2 cellular contexts compared by ENCODE assay signal in genomic region chr19:10219678-10220077, GRCh38.
TF ChIP-seq lines count a peak whose summit lies in the region.

No MANE protein-coding gene starts in this region.

TF ChIP-seq in GM12891, 5 proteins besides CTCF, POLR2A, EP300 and RAD21:
- TF ChIP-seq POU2F2 (IDR thresholded peaks at IDR 0.05; ENCODE audit: low read depth, low read length) = peak; percentile 56; the same call in 1 of the 2 replicates
- no peak for TF ChIP-seq POLR2AphosphoS5 (IDR thresholded peaks at IDR 0.05; ENCODE audit: low read depth, low read length)

TF ChIP-seq in HepG2, 621 proteins besides CTCF, POLR2A, EP300 and RAD21 (continues in another document):
- TF ChIP-seq CREB3 (CRISPR knock-in tag; IDR thresholded peaks at IDR 0.05) (no peak), ZMYM2 (CRISPR knock-in tag; IDR thresholded peaks at IDR 0.05) (peak; percentile 48; the same call in 1 of the 2 replicates), SALL1 (CRISPR knock-in tag; IDR thresholded peaks at IDR 0.05) (peak; percentile 29; the same call in 1 of the 2 replicates), SIX1 (CRISPR knock-in tag; IDR thresholded peaks at IDR 0.05; ENCODE audit: borderline replicate concordance) (peak; percentile 63; the same call in 1 of the 2 replicates), ZNF281 (CRISPR knock-in tag; IDR thresholded peaks at IDR 0.05; ENCODE audit: borderline replicate concordance) (peak; percentile 71), ZNF574 (CRISPR knock-in tag; IDR thresholded peaks at IDR 0.05) (0 out of 2 replicates have a peak, but pooled peaks have one; percentile 15), KLF12 (CRISPR knock-in tag; IDR thresholded peaks at IDR 0.05; ENCODE audit: borderline replicate concordance) (no peak), RELA (CRISPR knock-in tag; IDR thresholded peaks at IDR 0.05) (peak; percentile 95; the same call in 1 of the 2 replicates), SMC3 (IDR thresholded peaks at IDR 0.05; ENCODE audit: low read length) (peak; percentile 9; the same call in 1 of the 2 replicates), HNF4G (IDR thresholded peaks at IDR 0.05; ENCODE audit: borderline replicate concordance, low read depth, low read length) (peak; percentile 12; the same call in 1 of the 2 replicates), HNF4G (CRISPR knock-in tag; IDR thresholded peaks at IDR 0.05; ENCODE audit: borderline replicate concordance, low read depth) (no peak), ZMYM3 (CRISPR knock-in tag; IDR thresholded peaks at IDR 0.05) (0 out of 2 replicates have a peak, but pooled peaks have one; percentile 36), PAXIP1 (CRISPR knock-in tag; conservative IDR thresholded peaks at IDR 0.05) (peak; percentile 60), RARG (CRISPR knock-in tag; IDR thresholded peaks at IDR 0.05; ENCODE audit: low read depth) (no peak), ZNF589 (CRISPR knock-in tag; conservative IDR thresholded peaks at IDR 0.05) (no peak), STAG1 (CRISPR knock-in tag; IDR thresholded peaks at IDR 0.05) (0 out of 2 replicates have a peak, but pooled peaks have one; percentile 20), ZFX (CRISPR knock-in tag; IDR thresholded peaks at IDR 0.05; ENCODE audit: low read depth) (peak; percentile 37; the same call in 1 of the 2 replicates)
- TF ChIP-seq, protein P1, sequence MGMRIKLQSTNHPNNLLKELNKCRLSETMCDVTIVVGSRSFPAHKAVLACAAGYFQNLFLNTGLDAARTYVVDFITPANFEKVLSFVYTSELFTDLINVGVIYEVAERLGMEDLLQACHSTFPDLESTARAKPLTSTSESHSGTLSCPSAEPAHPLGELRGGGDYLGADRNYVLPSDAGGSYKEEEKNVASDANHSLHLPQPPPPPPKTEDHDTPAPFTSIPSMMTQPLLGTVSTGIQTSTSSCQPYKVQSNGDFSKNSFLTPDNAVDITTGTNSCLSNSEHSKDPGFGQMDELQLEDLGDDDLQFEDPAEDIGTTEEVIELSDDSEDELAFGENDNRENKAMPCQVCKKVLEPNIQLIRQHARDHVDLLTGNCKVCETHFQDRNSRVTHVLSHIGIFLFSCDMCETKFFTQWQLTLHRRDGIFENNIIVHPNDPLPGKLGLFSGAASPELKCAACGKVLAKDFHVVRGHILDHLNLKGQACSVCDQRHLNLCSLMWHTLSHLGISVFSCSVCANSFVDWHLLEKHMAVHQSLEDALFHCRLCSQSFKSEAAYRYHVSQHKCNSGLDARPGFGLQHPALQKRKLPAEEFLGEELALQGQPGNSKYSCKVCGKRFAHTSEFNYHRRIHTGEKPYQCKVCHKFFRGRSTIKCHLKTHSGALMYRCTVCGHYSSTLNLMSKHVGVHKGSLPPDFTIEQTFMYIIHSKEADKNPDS (CRISPR knock-in tag; IDR thresholded peaks at IDR 0.05) = 0 out of 2 replicates have a peak, but pooled peaks have one; percentile 37
- TF ChIP-seq, protein P2, sequence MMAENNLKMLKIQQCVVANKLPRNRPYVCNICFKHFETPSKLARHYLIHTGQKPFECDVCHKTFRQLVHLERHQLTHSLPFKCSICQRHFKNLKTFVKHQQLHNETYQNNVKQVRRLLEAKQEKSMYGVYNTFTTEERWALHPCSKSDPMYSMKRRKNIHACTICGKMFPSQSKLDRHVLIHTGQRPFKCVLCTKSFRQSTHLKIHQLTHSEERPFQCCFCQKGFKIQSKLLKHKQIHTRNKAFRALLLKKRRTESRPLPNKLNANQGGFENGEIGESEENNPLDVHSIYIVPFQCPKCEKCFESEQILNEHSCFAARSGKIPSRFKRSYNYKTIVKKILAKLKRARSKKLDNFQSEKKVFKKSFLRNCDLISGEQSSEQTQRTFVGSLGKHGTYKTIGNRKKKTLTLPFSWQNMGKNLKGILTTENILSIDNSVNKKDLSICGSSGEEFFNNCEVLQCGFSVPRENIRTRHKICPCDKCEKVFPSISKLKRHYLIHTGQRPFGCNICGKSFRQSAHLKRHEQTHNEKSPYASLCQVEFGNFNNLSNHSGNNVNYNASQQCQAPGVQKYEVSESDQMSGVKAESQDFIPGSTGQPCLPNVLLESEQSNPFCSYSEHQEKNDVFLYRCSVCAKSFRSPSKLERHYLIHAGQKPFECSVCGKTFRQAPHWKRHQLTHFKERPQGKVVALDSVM (CRISPR knock-in tag; IDR thresholded peaks at IDR 0.05) = 0 out of 2 replicates have a peak, but pooled peaks have one; percentile 35
- TF ChIP-seq, protein P3, sequence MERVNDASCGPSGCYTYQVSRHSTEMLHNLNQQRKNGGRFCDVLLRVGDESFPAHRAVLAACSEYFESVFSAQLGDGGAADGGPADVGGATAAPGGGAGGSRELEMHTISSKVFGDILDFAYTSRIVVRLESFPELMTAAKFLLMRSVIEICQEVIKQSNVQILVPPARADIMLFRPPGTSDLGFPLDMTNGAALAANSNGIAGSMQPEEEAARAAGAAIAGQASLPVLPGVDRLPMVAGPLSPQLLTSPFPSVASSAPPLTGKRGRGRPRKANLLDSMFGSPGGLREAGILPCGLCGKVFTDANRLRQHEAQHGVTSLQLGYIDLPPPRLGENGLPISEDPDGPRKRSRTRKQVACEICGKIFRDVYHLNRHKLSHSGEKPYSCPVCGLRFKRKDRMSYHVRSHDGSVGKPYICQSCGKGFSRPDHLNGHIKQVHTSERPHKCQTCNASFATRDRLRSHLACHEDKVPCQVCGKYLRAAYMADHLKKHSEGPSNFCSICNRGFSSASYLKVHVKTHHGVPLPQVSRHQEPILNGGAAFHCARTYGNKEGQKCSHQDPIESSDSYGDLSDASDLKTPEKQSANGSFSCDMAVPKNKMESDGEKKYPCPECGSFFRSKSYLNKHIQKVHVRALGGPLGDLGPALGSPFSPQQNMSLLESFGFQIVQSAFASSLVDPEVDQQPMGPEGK (CRISPR knock-in tag; IDR thresholded peaks at IDR 0.05) = peak; percentile 32; the same call in 1 of the 2 replicates
- TF ChIP-seq, protein P4, sequence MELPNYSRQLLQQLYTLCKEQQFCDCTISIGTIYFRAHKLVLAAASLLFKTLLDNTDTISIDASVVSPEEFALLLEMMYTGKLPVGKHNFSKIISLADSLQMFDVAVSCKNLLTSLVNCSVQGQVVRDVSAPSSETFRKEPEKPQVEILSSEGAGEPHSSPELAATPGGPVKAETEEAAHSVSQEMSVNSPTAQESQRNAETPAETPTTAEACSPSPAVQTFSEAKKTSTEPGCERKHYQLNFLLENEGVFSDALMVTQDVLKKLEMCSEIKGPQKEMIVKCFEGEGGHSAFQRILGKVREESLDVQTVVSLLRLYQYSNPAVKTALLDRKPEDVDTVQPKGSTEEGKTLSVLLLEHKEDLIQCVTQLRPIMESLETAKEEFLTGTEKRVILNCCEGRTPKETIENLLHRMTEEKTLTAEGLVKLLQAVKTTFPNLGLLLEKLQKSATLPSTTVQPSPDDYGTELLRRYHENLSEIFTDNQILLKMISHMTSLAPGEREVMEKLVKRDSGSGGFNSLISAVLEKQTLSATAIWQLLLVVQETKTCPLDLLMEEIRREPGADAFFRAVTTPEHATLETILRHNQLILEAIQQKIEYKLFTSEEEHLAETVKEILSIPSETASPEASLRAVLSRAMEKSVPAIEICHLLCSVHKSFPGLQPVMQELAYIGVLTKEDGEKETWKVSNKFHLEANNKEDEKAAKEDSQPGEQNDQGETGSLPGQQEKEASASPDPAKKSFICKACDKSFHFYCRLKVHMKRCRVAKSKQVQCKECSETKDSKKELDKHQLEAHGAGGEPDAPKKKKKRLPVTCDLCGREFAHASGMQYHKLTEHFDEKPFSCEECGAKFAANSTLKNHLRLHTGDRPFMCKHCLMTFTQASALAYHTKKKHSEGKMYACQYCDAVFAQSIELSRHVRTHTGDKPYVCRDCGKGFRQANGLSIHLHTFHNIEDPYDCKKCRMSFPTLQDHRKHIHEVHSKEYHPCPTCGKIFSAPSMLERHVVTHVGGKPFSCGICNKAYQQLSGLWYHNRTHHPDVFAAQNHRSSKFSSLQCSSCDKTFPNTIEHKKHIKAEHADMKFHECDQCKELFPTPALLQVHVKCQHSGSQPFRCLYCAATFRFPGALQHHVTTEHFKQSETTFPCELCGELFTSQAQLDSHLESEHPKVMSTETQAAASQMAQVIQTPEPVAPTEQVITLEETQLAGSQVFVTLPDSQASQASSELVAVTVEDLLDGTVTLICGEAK (IDR thresholded peaks at IDR 0.05) = peak; percentile 92
- TF ChIP-seq, protein P4 (CRISPR knock-in tag; IDR thresholded peaks at IDR 0.05) = no peak
